In the genomic region with DNA sequence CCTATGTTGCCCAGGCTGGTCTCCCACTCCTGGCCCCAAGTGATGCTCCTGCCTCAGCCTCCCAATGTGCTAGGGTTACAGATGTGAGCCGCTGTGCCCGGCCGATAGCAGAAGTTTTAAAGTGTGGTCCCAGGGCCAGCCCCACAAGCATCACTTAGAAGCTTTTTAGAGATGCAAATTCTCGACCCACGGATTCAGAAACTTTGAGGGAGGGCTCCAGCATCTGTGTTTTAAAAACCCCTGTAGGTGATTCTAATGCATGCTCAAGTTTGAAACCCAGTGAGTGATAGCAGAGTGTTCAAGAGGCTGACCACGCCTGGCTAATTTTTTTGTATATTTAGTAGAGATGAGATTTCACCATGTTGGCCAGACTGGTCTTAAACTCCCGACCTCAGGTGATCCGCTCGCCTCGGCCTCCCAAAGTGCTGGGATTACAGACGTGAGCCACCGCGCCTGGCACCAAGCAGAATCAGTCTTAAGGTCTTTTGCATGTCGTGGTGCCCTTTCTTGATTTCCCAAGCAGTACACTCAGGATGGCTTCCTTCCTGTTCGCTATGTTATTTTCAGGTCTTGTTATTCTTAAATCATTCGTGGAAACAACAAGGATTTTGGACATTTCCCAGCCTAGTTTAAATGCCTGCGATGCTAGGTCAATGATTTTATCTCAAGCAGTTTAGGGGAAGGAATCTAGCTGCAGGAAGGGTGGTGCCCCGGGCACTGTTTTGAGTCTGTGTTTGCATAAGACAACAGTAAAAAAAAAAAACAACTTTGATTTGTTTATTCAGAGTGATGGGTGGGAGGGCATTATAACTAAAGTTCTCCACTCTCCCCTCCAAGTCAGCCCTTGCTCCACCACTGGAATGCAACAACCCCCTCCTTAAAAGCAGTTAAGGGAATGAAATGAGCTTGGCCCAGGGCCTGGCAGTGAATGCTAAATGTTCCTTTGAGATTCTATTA, we compare ENCODE assay signal across 9 cellular contexts. TPM values are rescaled to one million over a fixed set of nuclear protein-coding genes. Genes with fewer than 3 reads are reported as not detected.
DNase-seq lines count a peak whose midpoint lies in the region; ATAC-seq, FAIRE-seq and TF ChIP-seq lines count a peak whose summit lies in the region.
"Had no signal": no experiment of that assay in that cellular context is flagged by ENCODE, and none has a peak within 500 bp of the region (broad histone marks: within the 10 kb centered on the region; RNA-seq: fewer than 3 reads in every experiment).

No MANE protein-coding gene starts in this region.

- no peak overlapping the region for H3K9ac ChIP-seq in astrocyte (ENCODE audit: low read length)

- in situ Hi-C loops in transverse colon (cut with MboI; ENCODE audit: low pct_ligation_motif_present in 1 of 4, low pct_unique_long_range_greater_than_20kb in 1 of 4, low sequenced_read_pairs in 3 of 4), result no loop called here

- CTCF ChIA-PET in activated CD4-positive, alpha-beta T cell treated with anti-CD3 and anti-CD28 coated beads, Interleukin-2, amount 10 ng/mL, durations not matched to agents 7 days and 5 days (lab: Charles Lee), result interaction anchor here (0.6 to 1.5 kb wide), 3 partner anchors 9 to 80 kb away, joined by 3 to 5 read pairs (median 4); no protein-coding TSS in a partner anchor

- ATAC-seq in left lobe of liver, result peak; percentile 33
- no peak for ATAC-seq in HG03025 (IDR thresholded peaks at IDR 0.05; ENCODE audit: low FRiP score, unreplicated experiment)

- H3K9me3 ChIP-seq in astrocyte (ENCODE audit: insufficient read depth, low read depth, low read length) (no peaks in the 10 kb centered on the region), transverse colon (no peaks in the 10 kb centered on the region)

- H3K27ac Mint-ChIP-seq in activated CD4-positive, alpha-beta T cell treated with anti-CD3 and anti-CD28 coated beads, Interleukin-2, amount 10 ng/mL, durations not matched to agents 7 days and 5 days, result peak overlapping the region; percentile 66
- H3K27ac Mint-ChIP-seq in astrocyte (ENCODE audit: unreplicated experiment), result no peak overlapping the region

- H3K4me2 ChIP-seq in astrocyte (ENCODE audit: low read length), result peak overlapping the region; percentile 40

- TF ChIP-seq CTCF in astrocyte (IDR thresholded peaks at IDR 0.05; ENCODE audit: insufficient read depth, low read depth, low read length), result no peak
- no peak for TF ChIP-seq CTCF in transverse colon (IDR thresholded peaks at IDR 0.05)

- H4K20me1 ChIP-seq in astrocyte (ENCODE audit: insufficient read depth, low read length), result no peaks in the 10 kb centered on the region

- POLR2A ChIA-PET in activated CD4-positive, alpha-beta T cell treated with anti-CD3 and anti-CD28 coated beads, Interleukin-2, amount 10 ng/mL, durations not matched to agents 7 days and 5 days (lab: Charles Lee), result no interaction called here

- H2AFZ ChIP-seq in astrocyte (ENCODE audit: low read depth, low read length), result peak overlapping the region; percentile 67

- H3K27me3 Mint-ChIP-seq in activated CD4-positive, alpha-beta T cell treated with anti-CD3 and anti-CD28 coated beads, Interleukin-2, amount 10 ng/mL, durations not matched to agents 7 days and 5 days, result no peaks in the 10 kb centered on the region
- peaks cover 7% of the 10 kb centered on the region for H3K27me3 Mint-ChIP-seq in astrocyte (ENCODE audit: low read depth, unreplicated experiment)
- H3K27me3 Mint-ChIP-seq: central memory CD8-positive, alpha-beta T cell had no signal

- no peak for DNase-seq in activated CD4-positive, alpha-beta T cell treated with anti-CD3 and anti-CD28 coated beads, Interleukin-2, amount 10 ng/mL, durations not matched to agents 7 days and 5 days
- no peak for DNase-seq in activated CD4-positive, alpha-beta T cell treated with anti-CD3 and anti-CD28 coated beads, Interleukin-2, amount 50 U/mL, for 1 hour
- peak; percentile 56 for DNase-seq in astrocyte (ENCODE audit: low read depth)
- no peak for DNase-seq in left lobe of liver (ENCODE audit: low spot score)
- no peak for DNase-seq in transverse colon
- no peak for DNase-seq in DMS 273 treated with DMSO at 0.1 percent for 48 hours (lab: John Stamatoyannopoulos, UW)
- no peak for DNase-seq in UCSD-AML1 (lab: John Stamatoyannopoulos, UW; ENCODE audit: unreplicated experiment)

- H3K4me1 ChIP-seq in astrocyte (ENCODE audit: insufficient read depth, low read length) (no peaks in the 10 kb centered on the region), transverse colon (peaks cover 0 to 15% (median 12%) of the 10 kb centered on the region in 4 donors)

- FAIRE-seq in astrocyte (lab: Jason Lieb, UNC), result no peak

- 39 to 41% methylated on average over 6 to 18 of the region's 18 CpGs for WGBS in transverse colon (ENCODE audit: low coverage in 1 of 2), 2 donors

- H3K36me3 Mint-ChIP-seq in activated CD4-positive, alpha-beta T cell treated with anti-CD3 and anti-CD28 coated beads, Interleukin-2, amount 10 ng/mL, durations not matched to agents 7 days and 5 days (ENCODE audit: low read depth), result peaks cover 8% of the 10 kb centered on the region
- no peaks in the 10 kb centered on the region for H3K36me3 Mint-ChIP-seq in astrocyte (ENCODE audit: low read depth, unreplicated experiment)

- intact Hi-C loops in transverse colon (cut with DNase I; ENCODE audit: low total_unique reads), result no loop called here

- H3K4me3 Mint-ChIP-seq in activated CD4-positive, alpha-beta T cell treated with anti-CD3 and anti-CD28 coated beads, Interleukin-2, amount 10 ng/mL, durations not matched to agents 7 days and 5 days, result peak overlapping the region; percentile 29
- no peak overlapping the region for H3K4me3 Mint-ChIP-seq in astrocyte (ENCODE audit: unreplicated experiment)
- H3K4me3 Mint-ChIP-seq: central memory CD8-positive, alpha-beta T cell had no signal

- H3K79me2 ChIP-seq in astrocyte (ENCODE audit: insufficient read depth, low read length), result no peaks in the 10 kb centered on the region

- no peak overlapping the region for H3K27ac ChIP-seq in astrocyte (ENCODE audit: low read depth, low read length)
- peak overlapping the region; percentile 22 to 55 (median 47) for H3K27ac ChIP-seq in transverse colon

- no peaks in the 10 kb centered on the region for H3K36me3 ChIP-seq in astrocyte (ENCODE audit: insufficient read depth, low read length)
- H3K36me3 ChIP-seq in transverse colon, result no peaks in the 10 kb centered on the region

- no peak for TF ChIP-seq EP300 in transverse colon (IDR thresholded peaks at IDR 0.05; ENCODE audit: low read depth)

- H3K9me3 Mint-ChIP-seq in activated CD4-positive, alpha-beta T cell treated with anti-CD3 and anti-CD28 coated beads, Interleukin-2, amount 10 ng/mL, durations not matched to agents 7 days and 5 days, result no peaks in the 10 kb centered on the region
- H3K9me3 Mint-ChIP-seq in astrocyte (ENCODE audit: unreplicated experiment), result peaks cover 3% of the 10 kb centered on the region
- H3K9me3 Mint-ChIP-seq: central memory CD8-positive, alpha-beta T cell had no signal

- H3K27me3 ChIP-seq in astrocyte (ENCODE audit: insufficient read depth, low read length), result no peaks in the 10 kb centered on the region
- H3K27me3 ChIP-seq in transverse colon, result no peaks in the 10 kb centered on the region

- no peak for TF ChIP-seq POLR2A in transverse colon (IDR thresholded peaks at IDR 0.05)

- H3K4me1 Mint-ChIP-seq in activated CD4-positive, alpha-beta T cell treated with anti-CD3 and anti-CD28 coated beads, Interleukin-2, amount 10 ng/mL, durations not matched to agents 7 days and 5 days, result peaks cover 45% of the 10 kb centered on the region
- peaks cover 6% of the 10 kb centered on the region for H3K4me1 Mint-ChIP-seq in astrocyte (ENCODE audit: low read depth, unreplicated experiment)

- H3K4me3 ChIP-seq in astrocyte (ENCODE audit: insufficient read depth, low read depth, low read length), result no peak overlapping the region
- no peak overlapping the region for H3K4me3 ChIP-seq in transverse colon

RNA-seq across cellular contexts. Expression of a gene that starts 9.2 kb away (rescaled TPM):
- total RNA-seq in activated CD4-positive, alpha-beta T cell treated with anti-CD3 and anti-CD28 coated beads, Interleukin-2, amount 10 ng/mL, durations not matched to agents 7 days and 5 days, result 1 to 10 TPM; 6.0 to 6.5 TPM
- total RNA-seq in astrocyte (1.4 TPM in 2 replicates), left lobe of liver (2.7 TPM), transverse colon (1 to 10 TPM in 3 of 4 donors, under 1 TPM in 1; 0.60 to 2.7 (median 1.4) TPM)

RNA-seq across cellular contexts. Expression of a gene that starts 12.3 kb away (rescaled TPM):
- total RNA-seq in activated CD4-positive, alpha-beta T cell treated with anti-CD3 and anti-CD28 coated beads, Interleukin-2, amount 10 ng/mL, durations not matched to agents 7 days and 5 days, result 10 to 100 TPM; 24.8 to 31.7 TPM
- total RNA-seq in astrocyte (8.1 and 11.5 TPM in 2 replicates), left lobe of liver (7.6 TPM), transverse colon (10 to 100 TPM in 3 of 4 donors, 1 to 10 TPM in 1; 8.6 to 30.0 (median 25.7) TPM)
